ENCODE assay signal across 1 cellular context in the genomic region with DNA sequence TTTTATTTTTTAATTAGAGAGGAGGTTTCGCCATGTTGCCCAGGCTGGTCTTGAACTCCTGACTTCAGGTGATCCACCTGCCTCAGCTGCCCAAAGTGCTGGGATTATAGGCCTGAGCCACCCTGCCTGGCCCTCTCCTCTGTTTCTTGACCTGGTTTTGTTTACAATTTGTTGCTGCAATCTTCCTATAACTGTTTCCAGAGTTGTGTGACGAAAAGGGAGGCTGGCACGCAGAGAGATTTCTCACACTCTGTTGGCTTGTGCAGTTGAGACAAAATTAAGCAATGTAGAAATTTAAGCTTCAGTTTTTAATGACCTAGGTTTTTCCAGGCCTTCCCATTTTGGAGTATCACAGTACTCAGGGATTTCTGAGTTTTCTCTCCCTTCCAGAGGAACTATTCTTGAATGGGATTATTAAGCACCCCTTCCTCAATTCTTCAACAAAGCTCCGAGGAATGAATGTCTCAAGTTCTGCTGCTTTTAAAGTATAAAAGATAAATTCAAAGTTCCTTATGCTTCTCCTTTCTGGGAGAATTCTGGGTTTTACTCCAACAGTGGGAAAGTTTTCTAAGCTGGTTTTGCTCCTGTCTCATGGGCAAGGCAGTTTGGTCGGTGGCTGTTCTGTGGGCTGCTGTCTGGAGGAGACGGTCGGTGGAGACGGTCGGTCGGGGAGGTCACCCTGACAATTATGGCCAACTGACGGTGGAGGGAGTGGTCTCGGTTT.
TF ChIP-seq lines count a peak whose summit lies in the region.

No MANE protein-coding gene starts in this region.

TF ChIP-seq in GM23338, 12 proteins besides CTCF, POLR2A, EP300 and RAD21 (continued from another document):
- TF ChIP-seq, protein P1, sequence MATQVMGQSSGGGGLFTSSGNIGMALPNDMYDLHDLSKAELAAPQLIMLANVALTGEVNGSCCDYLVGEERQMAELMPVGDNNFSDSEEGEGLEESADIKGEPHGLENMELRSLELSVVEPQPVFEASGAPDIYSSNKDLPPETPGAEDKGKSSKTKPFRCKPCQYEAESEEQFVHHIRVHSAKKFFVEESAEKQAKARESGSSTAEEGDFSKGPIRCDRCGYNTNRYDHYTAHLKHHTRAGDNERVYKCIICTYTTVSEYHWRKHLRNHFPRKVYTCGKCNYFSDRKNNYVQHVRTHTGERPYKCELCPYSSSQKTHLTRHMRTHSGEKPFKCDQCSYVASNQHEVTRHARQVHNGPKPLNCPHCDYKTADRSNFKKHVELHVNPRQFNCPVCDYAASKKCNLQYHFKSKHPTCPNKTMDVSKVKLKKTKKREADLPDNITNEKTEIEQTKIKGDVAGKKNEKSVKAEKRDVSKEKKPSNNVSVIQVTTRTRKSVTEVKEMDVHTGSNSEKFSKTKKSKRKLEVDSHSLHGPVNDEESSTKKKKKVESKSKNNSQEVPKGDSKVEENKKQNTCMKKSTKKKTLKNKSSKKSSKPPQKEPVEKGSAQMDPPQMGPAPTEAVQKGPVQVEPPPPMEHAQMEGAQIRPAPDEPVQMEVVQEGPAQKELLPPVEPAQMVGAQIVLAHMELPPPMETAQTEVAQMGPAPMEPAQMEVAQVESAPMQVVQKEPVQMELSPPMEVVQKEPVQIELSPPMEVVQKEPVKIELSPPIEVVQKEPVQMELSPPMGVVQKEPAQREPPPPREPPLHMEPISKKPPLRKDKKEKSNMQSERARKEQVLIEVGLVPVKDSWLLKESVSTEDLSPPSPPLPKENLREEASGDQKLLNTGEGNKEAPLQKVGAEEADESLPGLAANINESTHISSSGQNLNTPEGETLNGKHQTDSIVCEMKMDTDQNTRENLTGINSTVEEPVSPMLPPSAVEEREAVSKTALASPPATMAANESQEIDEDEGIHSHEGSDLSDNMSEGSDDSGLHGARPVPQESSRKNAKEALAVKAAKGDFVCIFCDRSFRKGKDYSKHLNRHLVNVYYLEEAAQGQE (IDR thresholded peaks at IDR 0.05; ENCODE audit: unreplicated experiment), result no peak
- no peak for TF ChIP-seq NANOG (IDR thresholded peaks at IDR 0.05; ENCODE audit: borderline replicate concordance)
- TF ChIP-seq, protein P2, sequence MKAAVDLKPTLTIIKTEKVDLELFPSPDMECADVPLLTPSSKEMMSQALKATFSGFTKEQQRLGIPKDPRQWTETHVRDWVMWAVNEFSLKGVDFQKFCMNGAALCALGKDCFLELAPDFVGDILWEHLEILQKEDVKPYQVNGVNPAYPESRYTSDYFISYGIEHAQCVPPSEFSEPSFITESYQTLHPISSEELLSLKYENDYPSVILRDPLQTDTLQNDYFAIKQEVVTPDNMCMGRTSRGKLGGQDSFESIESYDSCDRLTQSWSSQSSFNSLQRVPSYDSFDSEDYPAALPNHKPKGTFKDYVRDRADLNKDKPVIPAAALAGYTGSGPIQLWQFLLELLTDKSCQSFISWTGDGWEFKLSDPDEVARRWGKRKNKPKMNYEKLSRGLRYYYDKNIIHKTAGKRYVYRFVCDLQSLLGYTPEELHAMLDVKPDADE (IDR thresholded peaks at IDR 0.05), result no peak
- TF ChIP-seq, protein P3, sequence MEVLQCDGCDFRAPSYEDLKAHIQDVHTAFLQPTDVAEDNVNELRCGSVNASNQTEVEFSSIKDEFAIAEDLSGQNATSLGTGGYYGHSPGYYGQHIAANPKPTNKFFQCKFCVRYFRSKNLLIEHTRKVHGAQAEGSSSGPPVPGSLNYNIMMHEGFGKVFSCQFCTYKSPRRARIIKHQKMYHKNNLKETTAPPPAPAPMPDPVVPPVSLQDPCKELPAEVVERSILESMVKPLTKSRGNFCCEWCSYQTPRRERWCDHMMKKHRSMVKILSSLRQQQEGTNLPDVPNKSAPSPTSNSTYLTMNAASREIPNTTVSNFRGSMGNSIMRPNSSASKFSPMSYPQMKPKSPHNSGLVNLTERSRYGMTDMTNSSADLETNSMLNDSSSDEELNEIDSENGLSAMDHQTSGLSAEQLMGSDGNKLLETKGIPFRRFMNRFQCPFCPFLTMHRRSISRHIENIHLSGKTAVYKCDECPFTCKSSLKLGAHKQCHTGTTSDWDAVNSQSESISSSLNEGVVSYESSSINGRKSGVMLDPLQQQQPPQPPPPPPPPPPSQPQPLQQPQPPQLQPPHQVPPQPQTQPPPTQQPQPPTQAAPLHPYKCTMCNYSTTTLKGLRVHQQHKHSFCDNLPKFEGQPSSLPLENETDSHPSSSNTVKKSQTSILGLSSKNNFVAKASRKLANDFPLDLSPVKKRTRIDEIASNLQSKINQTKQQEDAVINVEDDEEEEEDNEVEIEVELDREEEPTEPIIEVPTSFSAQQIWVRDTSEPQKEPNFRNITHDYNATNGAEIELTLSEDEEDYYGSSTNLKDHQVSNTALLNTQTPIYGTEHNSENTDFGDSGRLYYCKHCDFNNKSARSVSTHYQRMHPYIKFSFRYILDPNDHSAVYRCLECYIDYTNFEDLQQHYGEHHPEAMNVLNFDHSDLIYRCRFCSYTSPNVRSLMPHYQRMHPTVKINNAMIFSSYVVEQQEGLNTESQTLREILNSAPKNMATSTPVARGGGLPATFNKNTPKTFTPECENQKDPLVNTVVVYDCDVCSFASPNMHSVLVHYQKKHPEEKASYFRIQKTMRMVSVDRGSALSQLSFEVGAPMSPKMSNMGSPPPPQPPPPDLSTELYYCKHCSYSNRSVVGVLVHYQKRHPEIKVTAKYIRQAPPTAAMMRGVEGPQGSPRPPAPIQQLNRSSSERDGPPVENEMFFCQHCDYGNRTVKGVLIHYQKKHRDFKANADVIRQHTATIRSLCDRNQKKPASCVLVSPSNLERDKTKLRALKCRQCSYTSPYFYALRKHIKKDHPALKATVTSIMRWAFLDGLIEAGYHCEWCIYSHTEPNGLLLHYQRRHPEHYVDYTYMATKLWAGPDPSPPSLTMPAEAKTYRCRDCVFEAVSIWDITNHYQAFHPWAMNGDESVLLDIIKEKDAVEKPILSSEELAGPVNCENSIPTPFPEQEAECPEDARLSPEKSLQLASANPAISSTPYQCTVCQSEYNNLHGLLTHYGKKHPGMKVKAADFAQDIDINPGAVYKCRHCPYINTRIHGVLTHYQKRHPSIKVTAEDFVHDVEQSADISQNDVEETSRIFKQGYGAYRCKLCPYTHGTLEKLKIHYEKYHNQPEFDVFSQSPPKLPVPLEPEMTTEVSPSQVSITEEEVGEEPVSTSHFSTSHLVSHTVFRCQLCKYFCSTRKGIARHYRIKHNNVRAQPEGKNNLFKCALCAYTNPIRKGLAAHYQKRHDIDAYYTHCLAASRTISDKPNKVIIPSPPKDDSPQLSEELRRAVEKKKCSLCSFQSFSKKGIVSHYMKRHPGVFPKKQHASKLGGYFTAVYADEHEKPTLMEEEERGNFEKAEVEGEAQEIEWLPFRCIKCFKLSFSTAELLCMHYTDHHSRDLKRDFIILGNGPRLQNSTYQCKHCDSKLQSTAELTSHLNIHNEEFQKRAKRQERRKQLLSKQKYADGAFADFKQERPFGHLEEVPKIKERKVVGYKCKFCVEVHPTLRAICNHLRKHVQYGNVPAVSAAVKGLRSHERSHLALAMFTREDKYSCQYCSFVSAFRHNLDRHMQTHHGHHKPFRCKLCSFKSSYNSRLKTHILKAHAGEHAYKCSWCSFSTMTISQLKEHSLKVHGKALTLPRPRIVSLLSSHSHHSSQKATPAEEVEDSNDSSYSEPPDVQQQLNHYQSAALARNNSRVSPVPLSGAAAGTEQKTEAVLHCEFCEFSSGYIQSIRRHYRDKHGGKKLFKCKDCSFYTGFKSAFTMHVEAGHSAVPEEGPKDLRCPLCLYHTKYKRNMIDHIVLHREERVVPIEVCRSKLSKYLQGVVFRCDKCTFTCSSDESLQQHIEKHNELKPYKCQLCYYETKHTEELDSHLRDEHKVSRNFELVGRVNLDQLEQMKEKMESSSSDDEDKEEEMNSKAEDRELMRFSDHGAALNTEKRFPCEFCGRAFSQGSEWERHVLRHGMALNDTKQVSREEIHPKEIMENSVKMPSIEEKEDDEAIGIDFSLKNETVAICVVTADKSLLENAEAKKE (CRISPR knock-in tag; IDR thresholded peaks at IDR 0.05), result no peak
- no peak for TF ChIP-seq STAT1 (IDR thresholded peaks at IDR 0.05; ENCODE audit: unreplicated experiment)
